In genomic region chr7:121510858-121511482, GRCh38 we compare ENCODE assay signal across 22 cellular contexts.
DNase-seq lines count a peak whose midpoint lies in the region; ATAC-seq, FAIRE-seq and TF ChIP-seq lines count a peak whose summit lies in the region.
"Had no signal": no experiment of that assay in that cellular context is flagged by ENCODE, and none has a peak within 500 bp of the region (broad histone marks: within the 10 kb centered on the region; RNA-seq: fewer than 3 reads in every experiment).

No MANE protein-coding gene starts in this region.

- no peak overlapping the region for H2AFZ ChIP-seq in HepG2 (ENCODE audit: low read length)

- FAIRE-seq in HepG2 (lab: Jason Lieb, UNC) = no peak
- FAIRE-seq: D721Med, pancreas had no signal

- ATAC-seq in HepG2 (no peak), right lobe of liver (no peak), HG03565 (IDR thresholded peaks at IDR 0.05; ENCODE audit: unreplicated experiment) (no peak)
- ATAC-seq in activated CD8-positive, alpha-beta T cell treated with anti-CD3 and anti-CD28 coated beads, Interleukin-2, amount 10 ng/mL, durations not matched to agents 7 days and 5 days = no peak
- ATAC-seq: activated T-cell treated with anti-CD3 and anti-CD28 coated beads, Interleukin-2, amount 50 U/mL, for 4 hours; sciatic nerve; stimulated activated effector memory CD8-positive, alpha-beta T cell treated with anti-CD3 and anti-CD28 coated beads, Interleukin-12 subunit alpha, Interleukin-12 subunit beta, amount 100 ng/mL, for 72 hours had no signal

- peak overlapping the region; percentile 66 for H3K27ac Mint-ChIP-seq in activated CD8-positive, alpha-beta T cell treated with anti-CD3 and anti-CD28 coated beads, Interleukin-2, amount 10 ng/mL, durations not matched to agents 7 days and 5 days
- H3K27ac Mint-ChIP-seq: activated CD4-positive, alpha-beta memory T cell treated with anti-CD3 and anti-CD28 coated beads for 36 hours; activated naive CD8-positive, alpha-beta T cell; stimulated activated effector memory CD8-positive, alpha-beta T cell treated with anti-CD3 and anti-CD28 coated beads, Interleukin-12 subunit alpha, Interleukin-12 subunit beta, amount 100 ng/mL, for 72 hours had no signal

- 7% methylated on average over 3 of the region's 5 CpGs for WGBS in HepG2 (ENCODE audit: low lambda C conversion rate)
- WGBS in right lobe of liver (ENCODE audit: insufficient coverage, low coverage, low lambda C conversion rate, missing lambda C conversion rate) = 83% methylated on average over 5 of the region's 5 CpGs

- H3K4me3 ChIP-seq in HepG2 (replicated peaks in 1 of 3; ENCODE audit: insufficient read depth in 1 of 3, low read depth in 2 of 3, low read length in 3 of 3) = no peak overlapping the region
- H3K4me3 ChIP-seq in right lobe of liver = no peak overlapping the region
- no peak overlapping the region for H3K4me3 ChIP-seq in fibroblast of mammary gland (ENCODE audit: control insufficient read depth, low read depth, low read length)
- H3K4me3 ChIP-seq: coronary artery, lower lobe of right lung, pancreas had no signal

- H3K27me3 ChIP-seq in HepG2 (ENCODE audit: control insufficient read depth in 1 of 2, insufficient read depth in 2 of 2, low read length in 2 of 2) (no peaks in the 10 kb centered on the region), right lobe of liver (no peaks in the 10 kb centered on the region)
- H3K27me3 ChIP-seq: brain microvascular endothelial cell, pancreas had no signal

- no peak overlapping the region for H3K4me2 ChIP-seq in HepG2 (ENCODE audit: low read depth, low read length)

- H3K4me3 Mint-ChIP-seq in activated CD8-positive, alpha-beta T cell treated with anti-CD3 and anti-CD28 coated beads, Interleukin-2, amount 10 ng/mL, durations not matched to agents 7 days and 5 days = no peak overlapping the region
- H3K4me3 Mint-ChIP-seq: activated CD4-positive, alpha-beta memory T cell treated with anti-CD3 and anti-CD28 coated beads for 36 hours; activated naive CD8-positive, alpha-beta T cell; activated T-cell treated with anti-CD3 and anti-CD28 coated beads, Interleukin-2, amount 50 U/mL, for 4 hours; stimulated activated effector memory CD8-positive, alpha-beta T cell treated with anti-CD3 and anti-CD28 coated beads, Interleukin-12 subunit alpha, Interleukin-12 subunit beta, amount 100 ng/mL, for 72 hours had no signal

- CTCF ChIA-PET in HepG2 (lab: Yijun Ruan, JAX; ENCODE audit: low intra/inter-chr PET ratio, low total read pairs) = no interaction called here
- CTCF ChIA-PET in activated CD8-positive, alpha-beta T cell treated with anti-CD3 and anti-CD28 coated beads, Interleukin-2, amount 10 ng/mL, durations not matched to agents 7 days and 5 days (lab: Charles Lee) = no interaction called here

- no peaks in the 10 kb centered on the region for H3K79me2 ChIP-seq in HepG2 (ENCODE audit: insufficient read depth, low read length)

- TF ChIP-seq POLR2A in HepG2 (IDR thresholded peaks at IDR 0.05; ENCODE audit: insufficient read depth in 1 of 2, low read depth in 2 of 2, low read length in 2 of 2) (no peak), right lobe of liver (IDR thresholded peaks at IDR 0.05) (no peak)

- H3K27me3 Mint-ChIP-seq in activated CD8-positive, alpha-beta T cell treated with anti-CD3 and anti-CD28 coated beads, Interleukin-2, amount 10 ng/mL, durations not matched to agents 7 days and 5 days (ENCODE audit: low read depth) = peaks cover 3% of the 10 kb centered on the region

- no peaks in the 10 kb centered on the region for H3K4me1 Mint-ChIP-seq in activated CD8-positive, alpha-beta T cell treated with anti-CD3 and anti-CD28 coated beads, Interleukin-2, amount 10 ng/mL, durations not matched to agents 7 days and 5 days (ENCODE audit: low read depth)

- no peak overlapping the region for H3K9ac ChIP-seq in HepG2 (ENCODE audit: insufficient read depth, low read depth, low read length)

- intact Hi-C loops in HepG2 (cut with micrococcal nuclease; ENCODE audit: unreplicated experiment) = no loop called here
- intact Hi-C loops in right lobe of liver (cut with DNase I) = no loop called here

- POLR2A ChIA-PET in HepG2 (lab: Yijun Ruan, JAX) = no interaction called here
- POLR2A ChIA-PET in activated CD8-positive, alpha-beta T cell treated with anti-CD3 and anti-CD28 coated beads, Interleukin-2, amount 10 ng/mL, durations not matched to agents 7 days and 5 days (lab: Charles Lee) = no interaction called here

- peaks cover 17% of the 10 kb centered on the region for H3K9me3 Mint-ChIP-seq in activated CD8-positive, alpha-beta T cell treated with anti-CD3 and anti-CD28 coated beads, Interleukin-2, amount 10 ng/mL, durations not matched to agents 7 days and 5 days (ENCODE audit: insufficient read depth)

- TF ChIP-seq CTCF in HepG2 (CRISPR knock-in tag; IDR thresholded peaks at IDR 0.05) = no peak
- TF ChIP-seq CTCF in right lobe of liver (IDR thresholded peaks at IDR 0.05) = no peak
- TF ChIP-seq CTCF in fibroblast of mammary gland (conservative IDR thresholded peaks at IDR 0.05; ENCODE audit: control insufficient read depth, insufficient read depth, low read depth, low read length) = no peak

- no peaks in the 10 kb centered on the region for H3K36me3 ChIP-seq in HepG2 (replicated peaks in 1 of 2; ENCODE audit: control insufficient read depth in 1 of 2, insufficient read depth in 2 of 2, low read length in 2 of 2)
- H3K36me3 ChIP-seq in right lobe of liver = no peaks in the 10 kb centered on the region
- H3K36me3 ChIP-seq: brain microvascular endothelial cell, lower lobe of right lung, pancreas, WERI-Rb-1 had no signal

- no peaks in the 10 kb centered on the region for H4K20me1 ChIP-seq in HepG2 (ENCODE audit: insufficient read depth, low read length)

- DNase-seq in HepG2 (ENCODE audit: low spot score) (no peak), right lobe of liver (no peak), fibroblast of mammary gland (ENCODE audit: low read depth) (peak; percentile 31), NCI-H1436 treated with DMSO at 0.1 percent for 48 hours (lab: John Stamatoyannopoulos, UW) (no peak), epidermal melanocyte (ENCODE audit: insufficient read length, low spot score) (no peak)
- no peak for DNase-seq in activated CD8-positive, alpha-beta T cell treated with anti-CD3 and anti-CD28 coated beads, Interleukin-2, amount 10 ng/mL, durations not matched to agents 7 days and 5 days
- no peak for DNase-seq in stimulated activated CD4-positive, alpha-beta T cell treated with anti-CD3 and anti-CD28 coated beads, Interleukin-4, amount 100 ng/mL, for 1 hour
- DNase-seq: activated CD4-positive, alpha-beta memory T cell treated with anti-CD3 and anti-CD28 coated beads for 36 hours; activated T-cell treated with anti-CD3 and anti-CD28 coated beads, Interleukin-2, amount 50 U/mL, for 4 hours; brain microvascular endothelial cell; foreskin fibroblast; lower lobe of right lung; NCI-H187 treated with DMSO at 0.1 percent for 48 hours; WERI-Rb-1 had no signal

- no peak for TF ChIP-seq RAD21 in HepG2 (CRISPR knock-in tag; IDR thresholded peaks at IDR 0.05)

- in situ Hi-C loops in HepG2 (cut with HindIII; ENCODE audit: extremely low pct_ligation_motif_present, low pct_unique_long_range_greater_than_20kb) = no loop called here

- H3K36me3 Mint-ChIP-seq in activated CD8-positive, alpha-beta T cell treated with anti-CD3 and anti-CD28 coated beads, Interleukin-2, amount 10 ng/mL, durations not matched to agents 7 days and 5 days (ENCODE audit: low read depth) = peaks cover 5% of the 10 kb centered on the region
- H3K36me3 Mint-ChIP-seq: stimulated activated effector memory CD8-positive, alpha-beta T cell treated with anti-CD3 and anti-CD28 coated beads, Interleukin-12 subunit alpha, Interleukin-12 subunit beta, amount 100 ng/mL, for 72 hours had no signal

- TF ChIP-seq EP300 in HepG2 (IDR thresholded peaks at IDR 0.05; ENCODE audit: low read depth in 2 of 2, low read length in 2 of 2) (no peak), HepG2 (CRISPR knock-in tag; IDR thresholded peaks at IDR 0.05; ENCODE audit: borderline replicate concordance) (no peak)

- H3K4me1 ChIP-seq in HepG2 (ENCODE audit: insufficient read depth, low read length) = no peaks in the 10 kb centered on the region
- no peaks in the 10 kb centered on the region for H3K4me1 ChIP-seq in right lobe of liver
- H3K4me1 ChIP-seq: lower lobe of right lung, pancreas had no signal

- H3K9me3 ChIP-seq in HepG2 (ENCODE audit: low read length) (peaks cover 38% of the 10 kb centered on the region), right lobe of liver (peaks cover 0 to 2% (median 0%) of the 10 kb centered on the region in 4 donors)
- H3K9me3 ChIP-seq: pancreas had no signal

- BruUV-seq in HepG2 (replicated peaks; lab: Mats Ljungman, UMichigan) = no TSS peak

- H3K27ac ChIP-seq in HepG2 (ENCODE audit: extremely low read length, insufficient read depth, low read length) (no peak overlapping the region), right lobe of liver (no peak overlapping the region)
- H3K27ac ChIP-seq: brain microvascular endothelial cell, C4-2B, coronary artery, lower lobe of right lung, pancreas, WERI-Rb-1 had no signal

TF ChIP-seq in HepG2, 621 proteins besides CTCF, POLR2A, EP300 and RAD21:
- TF ChIP-seq DNMT3B (CRISPR knock-in tag; conservative IDR thresholded peaks at IDR 0.05) (no peak), ZNF562 (CRISPR knock-in tag; IDR thresholded peaks at IDR 0.05; ENCODE audit: borderline replicate concordance) (peak; percentile 93), TP53 (CRISPR knock-in tag; conservative IDR thresholded peaks at IDR 0.05) (peak; percentile 74; the same call in 1 of the 2 replicates), ZNF331 (CRISPR knock-in tag; IDR thresholded peaks at IDR 0.05) (no peak), MLLT10 (CRISPR knock-in tag; IDR thresholded peaks at IDR 0.05) (no peak), FOXP1 (IDR thresholded peaks at IDR 0.05) (no peak), FOXP1 (CRISPR knock-in tag; IDR thresholded peaks at IDR 0.05) (no peak), SSRP1 (CRISPR knock-in tag; IDR thresholded peaks at IDR 0.05) (no peak), ZFP62 (CRISPR knock-in tag; IDR thresholded peaks at IDR 0.05) (no peak)
